In genomic region chr1:223175032-223175431, GRCh38 we compare ENCODE assay signal across 11 cellular contexts. TPM values are rescaled to one million over a fixed set of nuclear protein-coding genes. Genes with fewer than 3 reads are reported as not detected.
DNase-seq lines count a peak whose midpoint lies in the region; TF ChIP-seq lines count a peak whose summit lies in the region.
"Had no signal": no experiment of that assay in that cellular context is flagged by ENCODE, and none has a peak within 500 bp of the region (broad histone marks: within the 10 kb centered on the region; RNA-seq: fewer than 3 reads in every experiment).

No MANE protein-coding gene starts in this region.

- H3K9me3 Mint-ChIP-seq in activated CD4-positive, alpha-beta T cell treated with anti-CD3 and anti-CD28 coated beads, Interleukin-2, amount 10 ng/mL, durations not matched to agents 7 days and 5 days, result no peaks in the 10 kb centered on the region
- H3K9me3 Mint-ChIP-seq: activated T-cell treated with anti-CD3 and anti-CD28 coated beads, Interleukin-2, amount 50 U/mL, for 24 hours had no signal

- no peaks in the 10 kb centered on the region for H3K9me3 ChIP-seq in Peyer's patch
- H3K9me3 ChIP-seq: HAP-1 had no signal

- H3K4me3 Mint-ChIP-seq in activated CD4-positive, alpha-beta T cell treated with anti-CD3 and anti-CD28 coated beads, Interleukin-2, amount 10 ng/mL, durations not matched to agents 7 days and 5 days, result no peak overlapping the region
- H3K4me3 Mint-ChIP-seq: activated T-cell treated with anti-CD3 and anti-CD28 coated beads, Interleukin-2, amount 50 U/mL, for 24 hours had no signal

- no peak overlapping the region for H3K4me3 ChIP-seq in fibroblast of mammary gland (ENCODE audit: control insufficient read depth, low read depth, low read length)
- H3K4me3 ChIP-seq in retinal pigment epithelial cell (ENCODE audit: low read length), result no peak overlapping the region
- no peak overlapping the region for H3K4me3 ChIP-seq in Peyer's patch
- H3K4me3 ChIP-seq: HAP-1 had no signal

- no peaks in the 10 kb centered on the region for H3K27me3 ChIP-seq in Peyer's patch

- peaks cover 2% of the 10 kb centered on the region for H3K27me3 Mint-ChIP-seq in activated CD4-positive, alpha-beta T cell treated with anti-CD3 and anti-CD28 coated beads, Interleukin-2, amount 10 ng/mL, durations not matched to agents 7 days and 5 days

- TF ChIP-seq CTCF in fibroblast of mammary gland (conservative IDR thresholded peaks at IDR 0.05; ENCODE audit: control insufficient read depth, insufficient read depth, low read depth, low read length), result peak; percentile 10
- TF ChIP-seq CTCF in retinal pigment epithelial cell (conservative IDR thresholded peaks at IDR 0.05; ENCODE audit: low read depth, low read length), result peak; percentile 32
- no peak for TF ChIP-seq CTCF in Peyer's patch (IDR thresholded peaks at IDR 0.05)

- DNase-seq in EL (peak; percentile 18), NCI-H82 (lab: John Stamatoyannopoulos, UW) (peak; percentile 73), fibroblast of mammary gland (ENCODE audit: low read depth) (no peak), retinal pigment epithelial cell (ENCODE audit: low read depth) (no peak), NCI-H128 (lab: John Stamatoyannopoulos, UW; ENCODE audit: unreplicated experiment) (no peak), Peyer's patch (no peak)
- DNase-seq in activated CD4-positive, alpha-beta T cell treated with anti-CD3 and anti-CD28 coated beads, Interleukin-2, amount 10 ng/mL, durations not matched to agents 7 days and 5 days, result no peak
- no peak for DNase-seq in activated effector memory CD4-positive, alpha-beta T cell treated with anti-CD3 and anti-CD28 coated beads, Interleukin-2, amount 50 U/mL, for 16 hours
- DNase-seq: activated T-cell treated with anti-CD3 and anti-CD28 coated beads, Interleukin-2, amount 50 U/mL, for 24 hours had no signal

- POLR2A ChIA-PET in activated CD4-positive, alpha-beta T cell treated with anti-CD3 and anti-CD28 coated beads, Interleukin-2, amount 10 ng/mL, durations not matched to agents 7 days and 5 days (lab: Charles Lee), result no interaction called here

- no peak overlapping the region for H3K27ac Mint-ChIP-seq in activated CD4-positive, alpha-beta T cell treated with anti-CD3 and anti-CD28 coated beads, Interleukin-2, amount 10 ng/mL, durations not matched to agents 7 days and 5 days
- H3K27ac Mint-ChIP-seq: activated T-cell treated with anti-CD3 and anti-CD28 coated beads, Interleukin-2, amount 50 U/mL, for 24 hours had no signal

- TF ChIP-seq POLR2A in Peyer's patch (IDR thresholded peaks at IDR 0.05), result no peak

- H3K36me3 Mint-ChIP-seq in activated CD4-positive, alpha-beta T cell treated with anti-CD3 and anti-CD28 coated beads, Interleukin-2, amount 10 ng/mL, durations not matched to agents 7 days and 5 days (ENCODE audit: low read depth), result no peaks in the 10 kb centered on the region

- peak overlapping the region in 1 of 4 donors; percentile 13 for H3K27ac ChIP-seq in Peyer's patch
- H3K27ac ChIP-seq: KMS-11 had no signal

- no peaks in the 10 kb centered on the region for H3K36me3 ChIP-seq in Peyer's patch
- H3K36me3 ChIP-seq: HAP-1 had no signal

- CTCF ChIA-PET in activated CD4-positive, alpha-beta T cell treated with anti-CD3 and anti-CD28 coated beads, Interleukin-2, amount 10 ng/mL, durations not matched to agents 7 days and 5 days (lab: Charles Lee), result interaction anchor here (0.6 to 1.2 kb wide), 2 partner anchors 40 to 41 kb away, joined by 3 read pairs; no protein-coding TSS in a partner anchor

- no peaks in the 10 kb centered on the region for H3K4me1 ChIP-seq in Peyer's patch
- H3K4me1 ChIP-seq: HAP-1 had no signal

- H3K4me1 Mint-ChIP-seq in activated CD4-positive, alpha-beta T cell treated with anti-CD3 and anti-CD28 coated beads, Interleukin-2, amount 10 ng/mL, durations not matched to agents 7 days and 5 days, result peaks cover 2% of the 10 kb centered on the region

RNA-seq across cellular contexts. Expression of gene TLR5, which starts 32.0 kb away (rescaled TPM):
- total RNA-seq in activated CD4-positive, alpha-beta T cell treated with anti-CD3 and anti-CD28 coated beads, Interleukin-2, amount 10 ng/mL, durations not matched to agents 7 days and 5 days, result 1 to 10 TPM in 1 of 2 experiments, under 1 TPM in 1; 0.58 to 1.0 TPM
- total RNA-seq in Peyer's patch, result 1 to 10 TPM in 3 of 4 donors, under 1 TPM in 1; 0.85 to 6.6 (median 2.3) TPM

Comparison
In these comparisons a context has a peak if more than half of its experiments do, and no peak if none do; other contexts are left out.
1. DNase-seq: peak in EL (single experiment) and NCI-H82 (single experiment); none in fibroblast of mammary gland (single experiment), retinal pigment epithelial cell (single experiment), activated CD4-positive, alpha-beta T cell treated with anti-CD3 and anti-CD28 coated beads, Interleukin-2, amount 10 ng/mL, durations not matched to agents 7 days and 5 days (single experiment), NCI-H128 (single experiment), activated effector memory CD4-positive, alpha-beta T cell treated with anti-CD3 and anti-CD28 coated beads, Interleukin-2, amount 50 U/mL, for 16 hours (single experiment) and Peyer's patch (0 of 3).
2. CTCF ChIP-seq: peak in fibroblast of mammary gland (single experiment) and retinal pigment epithelial cell (single experiment); none in Peyer's patch (0 of 6).